ENCODE assay signal across 1 cellular context in genomic region chr2:3469486-3469885, GRCh38.
TF ChIP-seq lines count a peak whose summit lies in the region.

No MANE protein-coding gene starts in this region.

TF ChIP-seq in SK-N-SH treated with all-trans-retinoic acid at 6 μM for 48 hours, 23 proteins besides CTCF, POLR2A, EP300 and RAD21 (continued from another document):
- no peak for TF ChIP-seq TSHZ2 (CRISPR knock-in tag; IDR thresholded peaks at IDR 0.05)
- no peak for TF ChIP-seq ZNF70 (CRISPR knock-in tag; IDR thresholded peaks at IDR 0.05)
- TF ChIP-seq TOX (CRISPR knock-in tag; IDR thresholded peaks at IDR 0.05; ENCODE audit: borderline replicate concordance), result no peak
- TF ChIP-seq ESRRG (CRISPR knock-in tag; IDR thresholded peaks at IDR 0.05), result no peak
- TF ChIP-seq ZNF8 (CRISPR knock-in tag; IDR thresholded peaks at IDR 0.05), result no peak
- no peak for TF ChIP-seq ZC3H10 (CRISPR knock-in tag; IDR thresholded peaks at IDR 0.05)
- no peak for TF ChIP-seq RARB (CRISPR knock-in tag; IDR thresholded peaks at IDR 0.05)
- TF ChIP-seq OSR1 (CRISPR knock-in tag; IDR thresholded peaks at IDR 0.05), result no peak
- TF ChIP-seq TCF4 (CRISPR knock-in tag; IDR thresholded peaks at IDR 0.05; ENCODE audit: borderline replicate concordance), result no peak
- no peak for TF ChIP-seq CSRNP3 (CRISPR knock-in tag; IDR thresholded peaks at IDR 0.05)
